Comparison of ENCODE assay signal across 26 cellular contexts in genomic region chr6:112680076-112680475, GRCh38.
DNase-seq lines count a peak whose midpoint lies in the region; ATAC-seq and TF ChIP-seq lines count a peak whose summit lies in the region.
"Had no signal": no experiment of that assay in that cellular context is flagged by ENCODE, and none has a peak within 500 bp of the region (broad histone marks: within the 10 kb centered on the region; RNA-seq: fewer than 3 reads in every experiment).

No MANE protein-coding gene starts in this region.

- H3K9ac ChIP-seq in IMR-90 (ENCODE audit: low read depth, low read length), result no peak overlapping the region; the same call in 1 of the 2 replicates

- H3K4me1 ChIP-seq in IMR-90 (ENCODE audit: control insufficient read depth, insufficient read depth, low read length) (peaks cover 4% of the 10 kb centered on the region), BE2C (0 out of 2 replicates have a peak, but pooled peaks cover 3% of the 10 kb centered on the region), gastrocnemius medialis (no peaks in the 10 kb centered on the region)
- H3K4me1 ChIP-seq: body of pancreas had no signal

- H3K9me3 ChIP-seq in IMR-90 (ENCODE audit: control insufficient read depth, insufficient read depth, low read length) (no peaks in the 10 kb centered on the region), BE2C (no peaks in the 10 kb centered on the region), gastrocnemius medialis (no peaks in the 10 kb centered on the region)
- H3K9me3 ChIP-seq: body of pancreas had no signal

- no peaks in the 10 kb centered on the region for H4K20me1 ChIP-seq in IMR-90 (ENCODE audit: insufficient read depth, low read length)

- peak overlapping the region; percentile 77 for H3K27ac Mint-ChIP-seq in chondrocyte (ENCODE audit: unreplicated experiment)
- H3K27ac Mint-ChIP-seq: activated CD4-positive, alpha-beta T cell treated with anti-CD3 and anti-CD28 coated beads for 36 hours; CD8-positive, alpha-beta memory T cell; stimulated activated memory B cell treated with anti-CD40 and anti-IgM and Interleukin-4, amounts not matched to agents 10 μg/mL and 1 μg/mL and 100 μg/mL, for 72 hours had no signal

- no peaks in the 10 kb centered on the region for H3K27me3 Mint-ChIP-seq in chondrocyte (ENCODE audit: low read depth)
- H3K27me3 Mint-ChIP-seq: activated CD4-positive, alpha-beta T cell treated with anti-CD3 and anti-CD28 coated beads for 36 hours; CD8-positive, alpha-beta memory T cell; stimulated activated memory B cell treated with anti-CD40 and anti-IgM and Interleukin-4, amounts not matched to agents 10 μg/mL and 1 μg/mL and 100 μg/mL, for 72 hours had no signal

- H2AK9ac ChIP-seq in IMR-90 (replicated peaks; ENCODE audit: low read depth, low read length, poor library complexity), result no peak overlapping the region

- no peaks in the 10 kb centered on the region for H3K27me3 ChIP-seq in IMR-90 (ENCODE audit: control insufficient read depth, insufficient read depth, low read length)
- no peaks in the 10 kb centered on the region for H3K27me3 ChIP-seq in BE2C
- no peaks in the 10 kb centered on the region for H3K27me3 ChIP-seq in gastrocnemius medialis
- H3K27me3 ChIP-seq: body of pancreas had no signal

- H3K14ac ChIP-seq in IMR-90 (replicated peaks; ENCODE audit: low read depth, low read length), result no peak overlapping the region

- peak overlapping the region; percentile 44; the same call in 1 of the 2 replicates for H3K4me2 ChIP-seq in IMR-90 (ENCODE audit: low read depth, low read length)

- no peak overlapping the region for H2AK5ac ChIP-seq in IMR-90 (ENCODE audit: low read depth, low read length)

- peak overlapping the region; percentile 44; the same call in 1 of the 2 replicates for H4K91ac ChIP-seq in IMR-90 (ENCODE audit: insufficient read depth, low read depth, low read length)

- H4K5ac ChIP-seq in IMR-90 (ENCODE audit: low read depth, low read length), result no peak overlapping the region

- H3K23ac ChIP-seq in IMR-90 (ENCODE audit: low read depth, low read length), result peak overlapping the region; percentile 88; the same call in 1 of the 2 replicates

- intact Hi-C loops in IMR-90 (cut with micrococcal nuclease) (loop anchor here (5.0 kb wide), 1 partner anchor 178 kb away; no protein-coding TSS in a partner anchor), gastrocnemius medialis (cut with DNase I; ENCODE audit: low total_unique reads) (no loop called here)

- H3K18ac ChIP-seq in IMR-90 (ENCODE audit: low read depth, low read length), result peak overlapping the region; percentile 97

- H3K9me3 Mint-ChIP-seq in chondrocyte (ENCODE audit: low read depth), result peaks cover 10% of the 10 kb centered on the region

- POLR2A ChIA-PET in IMR-90 (lab: Charles Lee; ENCODE audit: unreplicated experiment), result no interaction called here

- peaks cover 2% of the 10 kb centered on the region for H3K9me1 ChIP-seq in IMR-90 (ENCODE audit: insufficient read depth, low read length)

- TF ChIP-seq POLR2A in IMR-90 (IDR thresholded peaks at IDR 0.05; ENCODE audit: low read depth, low read length) (no peak), gastrocnemius medialis (IDR thresholded peaks at IDR 0.05) (no peak)

- H2BK5ac ChIP-seq in IMR-90 (ENCODE audit: low read depth, low read length, poor library complexity, severe bottlenecking), result peak overlapping the region; percentile 97

- H3K36me3 Mint-ChIP-seq in chondrocyte (ENCODE audit: low read depth), result no peaks in the 10 kb centered on the region
- H3K36me3 Mint-ChIP-seq: CD8-positive, alpha-beta memory T cell; stimulated activated memory B cell treated with anti-CD40 and anti-IgM and Interleukin-4, amounts not matched to agents 10 μg/mL and 1 μg/mL and 100 μg/mL, for 72 hours had no signal

- H2AFZ ChIP-seq in IMR-90 (replicated peaks; ENCODE audit: low read length, poor library complexity), result no peak overlapping the region

- peaks cover 51% of the 10 kb centered on the region for H3K4me1 Mint-ChIP-seq in chondrocyte (ENCODE audit: low read depth)
- H3K4me1 Mint-ChIP-seq: activated CD4-positive, alpha-beta T cell treated with anti-CD3 and anti-CD28 coated beads for 36 hours; CD8-positive, alpha-beta memory T cell; neural crest cell; stimulated activated memory B cell treated with anti-CD40 and anti-IgM and Interleukin-4, amounts not matched to agents 10 μg/mL and 1 μg/mL and 100 μg/mL, for 72 hours had no signal

- TF ChIP-seq CTCF in IMR-90 (conservative IDR thresholded peaks at IDR 0.05; ENCODE audit: low read depth, low read length) (no peak), chondrocyte (IDR thresholded peaks at IDR 0.05) (no peak), BE2C (IDR thresholded peaks at IDR 0.05; ENCODE audit: low read depth, low read length) (no peak), gastrocnemius medialis (IDR thresholded peaks at IDR 0.05 in 4 of 5, conservative IDR thresholded peaks at IDR 0.05 in 1 of 5) (no peak)

- no peaks in the 10 kb centered on the region for H3K79me1 ChIP-seq in IMR-90 (ENCODE audit: low read depth in 1 of 2, low read length in 2 of 2)

- DNase-seq in IMR-90 (peak; percentile 24), chondrocyte (ENCODE audit: low spot score) (no peak), kidney tubule cell (ENCODE audit: low spot score) (peak; percentile 25), NCI-H774 (lab: John Stamatoyannopoulos, UW) (no peak), BE2C (no peak), gastrocnemius medialis (no peak)
- DNase-seq: activated CD4-positive, alpha-beta T cell treated with anti-CD3 and anti-CD28 coated beads for 36 hours; activated CD8-positive, alpha-beta memory T cell treated with anti-CD3 and anti-CD28 coated beads for 24 hours; activated gamma-delta T cell treated with Interleukin-2 at 50 U/mL for 16 hours; activated T-cell treated with anti-CD3 and anti-CD28 coated beads, Interleukin-2, amount 50 U/mL, for 1 hour; body of pancreas; CD8-positive, alpha-beta memory T cell; cerebellar nuclear complex; head of caudate nucleus; KG1; NCI-H1417 treated with DMSO at 0.1 percent for 48 hours; NCI-H82; right cardiac atrium; stimulated activated CD4-positive, alpha-beta T cell treated with anti-CD3 and anti-CD28 coated beads, Interleukin-4, amount 100 ng/mL, for 4 hours; substantia nigra had no signal

- in situ Hi-C loops in IMR-90 (cut with MboI; ENCODE audit: low sequenced_read_pairs) (no loop called here), gastrocnemius medialis (cut with MboI; ENCODE audit: low sequenced_read_pairs in 4 of 4) (no loop called here)

- H4K8ac ChIP-seq in IMR-90 (ENCODE audit: low read depth in 2 of 2, low read length in 2 of 2), result peak overlapping the region in 1 of 2 experiments; percentile 90; a peak in 2 of 4 replicates

- no peak overlapping the region for H2BK15ac ChIP-seq in IMR-90 (ENCODE audit: low read depth, low read length)

- H3K27ac ChIP-seq in IMR-90 (ENCODE audit: insufficient read depth, low read length) (no peak overlapping the region; the same call in 1 of the 2 replicates), gastrocnemius medialis (no peak overlapping the region)
- H3K27ac ChIP-seq: body of pancreas, SK-N-MC had no signal

- H3K4me3 Mint-ChIP-seq in chondrocyte (ENCODE audit: unreplicated experiment), result peak overlapping the region; percentile 45
- H3K4me3 Mint-ChIP-seq: activated CD4-positive, alpha-beta T cell treated with anti-CD3 and anti-CD28 coated beads for 36 hours; CD8-positive, alpha-beta memory T cell; neural crest cell; stimulated activated memory B cell treated with anti-CD40 and anti-IgM and Interleukin-4, amounts not matched to agents 10 μg/mL and 1 μg/mL and 100 μg/mL, for 72 hours had no signal

- no TSS peak for BruUV-seq in IMR-90 (replicated peaks; lab: Mats Ljungman, UMichigan)

- ATAC-seq in IMR-90 (ENCODE audit: low read depth) (peak; percentile 77), GM19351 (IDR thresholded peaks at IDR 0.05; ENCODE audit: unreplicated experiment) (no peak), gastrocnemius medialis (no peak)
- ATAC-seq: activated CD4-positive, alpha-beta T cell treated with anti-CD3 and anti-CD28 coated beads for 36 hours; body of pancreas; HCT116; right cardiac atrium; stimulated activated memory B cell treated with anti-CD40 and anti-IgM and Interleukin-4, amounts not matched to agents 10 μg/mL and 1 μg/mL and 100 μg/mL, for 72 hours had no signal

- H3K4ac ChIP-seq in IMR-90 (ENCODE audit: low read depth, low read length), result peak overlapping the region; percentile 85; the same call in 1 of the 2 replicates

- H2BK20ac ChIP-seq in IMR-90 (ENCODE audit: low read depth, low read length), result peak overlapping the region; percentile 87; the same call in 1 of the 2 replicates

- H3K4me3 ChIP-seq in IMR-90 (ENCODE audit: insufficient read depth, low read depth, low read length) (no peak overlapping the region), BE2C (ENCODE audit: low read depth, low read length) (no peak overlapping the region), gastrocnemius medialis (no peak overlapping the region)
- H3K4me3 ChIP-seq: body of pancreas, lung, SK-N-MC had no signal

- CTCF ChIA-PET in IMR-90 (lab: Yijun Ruan, JAX), result interaction anchor here (0.7 kb wide), 1 partner anchor 16 kb away, joined by 3 read pairs; no protein-coding TSS in a partner anchor

- TF ChIP-seq RAD21 in IMR-90 (IDR thresholded peaks at IDR 0.05; ENCODE audit: low read length), result no peak

- dilution Hi-C loops in IMR-90 (cut with HindIII; ENCODE audit: low sequenced_read_pairs, unreplicated experiment), result no loop called here

- H2BK120ac ChIP-seq in IMR-90 (ENCODE audit: low read depth, low read length), result peak overlapping the region; percentile 91

- H3K36me3 ChIP-seq in IMR-90 (ENCODE audit: control insufficient read depth, insufficient read depth, low read length) (no peaks in the 10 kb centered on the region), BE2C (no peaks in the 10 kb centered on the region), gastrocnemius medialis (no peaks in the 10 kb centered on the region)

- peak overlapping the region; percentile 80 for H3K56ac ChIP-seq in IMR-90 (ENCODE audit: extremely low read depth, insufficient read depth, low read length)

TF ChIP-seq in IMR-90, 13 proteins besides CTCF, POLR2A, EP300 and RAD21 (continues in another document):
- TF ChIP-seq RCOR1 (IDR thresholded peaks at IDR 0.05; ENCODE audit: insufficient replicate concordance, low read length) (no peak), ELK1 (IDR thresholded peaks at IDR 0.05; ENCODE audit: borderline replicate concordance, low read depth, low read length) (no peak), MAFK (IDR thresholded peaks at IDR 0.05; ENCODE audit: low read depth, low read length) (no peak), RFX5 (IDR thresholded peaks at IDR 0.05; ENCODE audit: low read depth, low read length) (no peak), NFE2L2 (IDR thresholded peaks at IDR 0.05; ENCODE audit: low read depth, low read length) (no peak), CHD1 (IDR thresholded peaks at IDR 0.05; ENCODE audit: low read depth, low read length) (no peak)

Comparison
In these comparisons a context has a peak if more than half of its experiments do, and no peak if none do; other contexts are left out.
1. DNase-seq: peak in IMR-90 (single experiment) and kidney tubule cell (single experiment); none in chondrocyte (single experiment), NCI-H774 (single experiment), BE2C (single experiment) and gastrocnemius medialis (0 of 2).